Comparison of ENCODE assay signal across 8 cellular contexts in genomic region chr13:111153279-111153976, GRCh38. TPM values are rescaled to one million over a fixed set of nuclear protein-coding genes. Genes with fewer than 3 reads are reported as not detected.
DNase-seq lines count a peak whose midpoint lies in the region; ATAC-seq, FAIRE-seq and TF ChIP-seq lines count a peak whose summit lies in the region.

No MANE protein-coding gene starts in this region.

- H3K27me3 ChIP-seq in HepG2 (ENCODE audit: control insufficient read depth in 1 of 2, insufficient read depth in 2 of 2, low read length in 2 of 2): peaks cover 0 to 4% of the 10 kb centered on the region in 2 experiments; a peak in 2 of 5 replicates

- H3K9ac ChIP-seq in HepG2 (ENCODE audit: insufficient read depth, low read depth, low read length): peak overlapping the region; percentile 93

- peak; percentile 45; the same call in 1 of the 2 replicates for TF ChIP-seq RAD21 in HepG2 (CRISPR knock-in tag; IDR thresholded peaks at IDR 0.05)

- no peak overlapping the region for H2AFZ ChIP-seq in HepG2 (ENCODE audit: low read length)

- TF ChIP-seq CTCF in HepG2 (CRISPR knock-in tag; IDR thresholded peaks at IDR 0.05): peak; percentile 66

- H3K4me3 ChIP-seq in HepG2 (replicated peaks in 1 of 3; ENCODE audit: insufficient read depth in 1 of 3, low read depth in 2 of 3, low read length in 3 of 3): peak overlapping the region; percentile 86 to 95 (median 93)

- peak overlapping the region; percentile 79 for H3K4me2 ChIP-seq in HepG2 (ENCODE audit: low read depth, low read length)

- H3K27ac ChIP-seq in HepG2 (ENCODE audit: extremely low read length, insufficient read depth, low read length): peak overlapping the region; percentile 96

- no peaks in the 10 kb centered on the region for H3K36me3 ChIP-seq in HepG2 (replicated peaks in 1 of 2; ENCODE audit: control insufficient read depth in 1 of 2, insufficient read depth in 2 of 2, low read length in 2 of 2)

- in situ Hi-C loops in HepG2 (cut with HindIII; ENCODE audit: extremely low pct_ligation_motif_present, low pct_unique_long_range_greater_than_20kb): no loop called here

- TF ChIP-seq POLR2A in HepG2 (IDR thresholded peaks at IDR 0.05; ENCODE audit: insufficient read depth in 1 of 2, low read depth in 2 of 2, low read length in 2 of 2): peak; percentile 73 to 79

- CTCF ChIA-PET in HepG2 (lab: Yijun Ruan, JAX; ENCODE audit: low intra/inter-chr PET ratio, low total read pairs): interaction anchor here (0.8 kb wide), 1 partner anchor 62 kb away, joined by 3 read pairs; no protein-coding TSS in a partner anchor

- TF ChIP-seq EP300 in HepG2 (IDR thresholded peaks at IDR 0.05; ENCODE audit: low read depth in 2 of 2, low read length in 2 of 2): no peak
- TF ChIP-seq EP300 in HepG2 (CRISPR knock-in tag; IDR thresholded peaks at IDR 0.05; ENCODE audit: borderline replicate concordance): no peak

- H3K79me2 ChIP-seq in HepG2 (ENCODE audit: insufficient read depth, low read length): peaks cover 44% of the 10 kb centered on the region

- no peak for FAIRE-seq in HepG2 (lab: Jason Lieb, UNC)

- ATAC-seq in GM19324 (IDR thresholded peaks at IDR 0.05; ENCODE audit: low FRiP score, unreplicated experiment) (peak; percentile 93), HG03460 (IDR thresholded peaks at IDR 0.05; ENCODE audit: unreplicated experiment) (peak; percentile 87), HepG2 (peak; percentile 91)

- H4K20me1 ChIP-seq in HepG2 (ENCODE audit: insufficient read depth, low read length): no peaks in the 10 kb centered on the region

- DNase-seq in C1 segment of cervical spinal cord (lab: John Stamatoyannopoulos, UW): peak; percentile 54 to 96 (median 88)
- peak; percentile 87 for DNase-seq in NCI-H526 treated with DMSO at 0.1 percent for 48 hours (lab: John Stamatoyannopoulos, UW)
- peak; percentile 90 for DNase-seq in activated CD4-positive, alpha-beta T cell treated with anti-CD3 and anti-CD28 coated beads, Interleukin-2, amount 50 U/mL, for 1 hour
- peak; percentile 88 for DNase-seq in dedifferentiated amniotic fluid mesenchymal stem cell (ENCODE audit: extremely low spot score)
- peak; percentile 88 for DNase-seq in HepG2 (ENCODE audit: low spot score)
- peak; percentile 94 for DNase-seq in stimulated activated CD4-positive, alpha-beta T cell treated with anti-CD3 and anti-CD28 coated beads, Interleukin-2, amount 100 ng/mL, for 48 hours

- POLR2A ChIA-PET in HepG2 (lab: Yijun Ruan, JAX): interaction anchor here (1.0 to 1.5 kb wide), 2 partner anchors 51 to 64 kb away, joined by 4 to 5 read pairs; no protein-coding TSS in a partner anchor

- 0% methylated on average over 9 of the region's 84 CpGs for WGBS in HepG2 (ENCODE audit: low lambda C conversion rate)

- peaks cover 31% of the 10 kb centered on the region for H3K4me1 ChIP-seq in HepG2 (ENCODE audit: insufficient read depth, low read length)

- H3K9me3 ChIP-seq in HepG2 (ENCODE audit: low read length): no peaks in the 10 kb centered on the region

- no TSS peak for BruUV-seq in HepG2 (replicated peaks; lab: Mats Ljungman, UMichigan)

- intact Hi-C loops in HepG2 (cut with micrococcal nuclease; ENCODE audit: unreplicated experiment): loop anchor here (1.0 to 2.0 kb wide), 3 partner anchors 37 to 85 kb away; no protein-coding TSS in a partner anchor

TF ChIP-seq in HepG2, 621 proteins besides CTCF, POLR2A, EP300 and RAD21 (continues in another document):
- TF ChIP-seq SP4 (CRISPR knock-in tag; IDR thresholded peaks at IDR 0.05): peak; percentile 89
- no peak for TF ChIP-seq JUNB (CRISPR knock-in tag; IDR thresholded peaks at IDR 0.05; ENCODE audit: borderline replicate concordance)
- TF ChIP-seq SRSF1 (optimal IDR thresholded peaks at IDR 0.05; ENCODE audit: low read depth, low read length): peak; percentile 75
- TF ChIP-seq NFKBIZ (CRISPR knock-in tag; IDR thresholded peaks at IDR 0.05): no peak
- peak; percentile 91; the same call in 1 of the 2 replicates for TF ChIP-seq MTERF4 (CRISPR knock-in tag; IDR thresholded peaks at IDR 0.05)
- no peak for TF ChIP-seq ZNF570 (CRISPR knock-in tag; IDR thresholded peaks at IDR 0.05; ENCODE audit: borderline replicate concordance)
- no peak for TF ChIP-seq CHD2 (IDR thresholded peaks at IDR 0.05; ENCODE audit: low read depth, low read length)
- peak; percentile 36; the same call in 1 of the 2 replicates for TF ChIP-seq NCOR1 (IDR thresholded peaks at IDR 0.05; ENCODE audit: borderline replicate concordance, low read length)
- TF ChIP-seq ZGPAT (CRISPR knock-in tag; IDR thresholded peaks at IDR 0.05): peak; percentile 86; the same call in 1 of the 2 replicates
- TF ChIP-seq GATAD2A (CRISPR knock-in tag; IDR thresholded peaks at IDR 0.05): 0 out of 2 replicates have a peak, but pooled peaks have one; percentile 18
- TF ChIP-seq ZNF224 (CRISPR knock-in tag; IDR thresholded peaks at IDR 0.05): no peak
- no peak for TF ChIP-seq NFIB (CRISPR knock-in tag; IDR thresholded peaks at IDR 0.05; ENCODE audit: borderline replicate concordance)
- TF ChIP-seq ZBTB10 (CRISPR knock-in tag; IDR thresholded peaks at IDR 0.05; ENCODE audit: borderline replicate concordance): peak; percentile 27; the same call in 1 of the 2 replicates
- no peak for TF ChIP-seq TGIF2 (CRISPR knock-in tag; IDR thresholded peaks at IDR 0.05)

RNA-seq across cellular contexts. Expression of gene ARHGEF7, which starts 38.3 kb away (rescaled TPM):
- total RNA-seq in HepG2 (2016; rRNA removed; fragmentation: Illumina TruSeq; extraction: Trizol): 15.7 and 16.1 TPM in 2 replicates
- 11.5 and 12.3 TPM in 2 replicates for total RNA-seq in HepG2 (2016; cell fraction: cytosol; rRNA removed; fragmentation: Illumina TruSeq; extraction: Trizol; ENCODE audit: low read depth)
- total RNA-seq in HepG2 (2016; cell fraction: insoluble cytoplasmic fraction; rRNA removed; fragmentation: Illumina TruSeq; extraction: Trizol): 13.7 and 16.6 TPM in 2 replicates
- 9.3 and 9.6 TPM in 2 replicates for total RNA-seq in HepG2 (2016; cell fraction: membrane; rRNA removed; fragmentation: Illumina TruSeq; extraction: Trizol)
- 45.3 and 48.2 TPM in 2 replicates for total RNA-seq in HepG2 (2016; cell fraction: nucleus; rRNA removed; fragmentation: Illumina TruSeq; extraction: Trizol)
- 22.0 and 22.3 TPM in 2 replicates for polyA plus RNA-seq in HepG2 (2011; rRNA removed)
- polyA plus RNA-seq in HepG2 (2011; cell fraction: cytosol; rRNA removed): 9.0 and 10.2 TPM in 2 replicates
- polyA plus RNA-seq in HepG2 (2011; cell fraction: nucleus; rRNA removed): 110 and 141 TPM in 2 replicates
- 21.5 and 24.1 TPM in 2 replicates for polyA plus RNA-seq in HepG2 (2012)
- polyA plus RNA-seq in HepG2 (2016; cell fraction: cytosol; fragmentation: Illumina TruSeq; extraction: Trizol; ENCODE audit: low read depth): 0.69 and 0.98 TPM in 2 replicates
- 13.3 and 17.2 TPM in 2 replicates for polyA plus RNA-seq in HepG2 (2016; cell fraction: insoluble cytoplasmic fraction; fragmentation: Illumina TruSeq; extraction: Trizol; ENCODE audit: low read depth)
- polyA plus RNA-seq in HepG2 (2016; cell fraction: membrane; fragmentation: Illumina TruSeq; extraction: Trizol; ENCODE audit: low read depth): 2.7 and 3.1 TPM in 2 replicates
- 47.5 and 52.5 TPM in 2 replicates for polyA plus RNA-seq in HepG2 (2016; cell fraction: nucleus; fragmentation: Illumina TruSeq; extraction: Trizol; ENCODE audit: insufficient read depth, low read depth)
- 26.0 and 29.1 TPM in 2 replicates for polyA minus RNA-seq in HepG2 (2011; rRNA and poly(A)+ RNA removed; ENCODE audit: low replicate concordance)
- 9.2 and 12.9 TPM in 2 replicates for polyA minus RNA-seq in HepG2 (2011; cell fraction: cytosol; rRNA and poly(A)+ RNA removed)
- 117 and 128 TPM in 2 replicates for polyA minus RNA-seq in HepG2 (2011; cell fraction: nucleus; rRNA and poly(A)+ RNA removed)

Comparison
In these comparisons a context has a peak if more than half of its experiments do, and no peak if none do; other contexts are left out.
1. Peak in every context shown above with its lines: DNase-seq, ATAC-seq, H3K4me3 ChIP-seq and H3K27ac ChIP-seq.